In genomic region chr1:244010191-244010590, GRCh38 we compare ENCODE assay signal across 9 cellular contexts. TPM values are rescaled to one million over a fixed set of nuclear protein-coding genes. Genes with fewer than 3 reads are reported as not detected.
A peak's percentile ranks its signal among the peaks of the same experiment; 100 is the strongest.
DNase-seq lines count a peak whose midpoint lies in the region; TF ChIP-seq lines count a peak whose summit lies in the region.
"Had no signal": no experiment of that assay in that cellular context is flagged by ENCODE, and none has a peak within 500 bp of the region (broad histone marks: within the 10 kb centered on the region; RNA-seq: fewer than 3 reads in every experiment).

No MANE protein-coding gene starts in this region.

- no peak overlapping the region for H3K27ac ChIP-seq in coronary artery

- CTCF ChIA-PET in Calu3 (lab: Charles Lee) = no interaction called here

- no TSS peak for BruUV-seq in Calu3 (replicated peaks; lab: Mats Ljungman, UMichigan)

- H3K4me1 Mint-ChIP-seq in Calu3 (ENCODE audit: low read depth, unreplicated experiment) = peaks cover 8% of the 10 kb centered on the region

- no peak overlapping the region for H3K4me3 ChIP-seq in coronary artery

- intact Hi-C loops in Calu3 (cut with micrococcal nuclease; ENCODE audit: unreplicated experiment) = no loop called here
- intact Hi-C loops in cardiac septum (cut with DNase I) = loop anchor here (10.0 kb wide), 1 partner anchor 265 kb away; no protein-coding TSS in a partner anchor

- TF ChIP-seq CTCF in Calu3 (IDR thresholded peaks at IDR 0.05; ENCODE audit: unreplicated experiment) = no peak
- no peak for TF ChIP-seq CTCF in coronary artery (IDR thresholded peaks at IDR 0.05)

- peaks cover 2% of the 10 kb centered on the region for H3K27me3 Mint-ChIP-seq in Calu3 (ENCODE audit: unreplicated experiment)

- no peak overlapping the region for H3K4me3 Mint-ChIP-seq in Calu3 (ENCODE audit: low read depth, unreplicated experiment)

- DNase-seq in Calu3 (peak; percentile 26), HT1080 (ENCODE audit: low read depth) (peak; percentile 42), T-helper 9 cell (no peak), coronary artery (ENCODE audit: low spot score) (no peak), erythroblast (lab: John Stamatoyannopoulos, UW) (no peak), cardiac septum (ENCODE audit: low spot score) (no peak)
- DNase-seq in activated naive CD4-positive, alpha-beta T cell treated with anti-CD3 and anti-CD28 coated beads, Interleukin-2, amount 50 U/mL, for 16 hours = peak; percentile 31
- peak; percentile 22 for DNase-seq in stimulated activated CD4-positive, alpha-beta T cell treated with anti-CD3 and anti-CD28 coated beads, Interleukin-12 subunit alpha, Interleukin-12 subunit beta, amount 100 ng/mL, for 4 hours
- DNase-seq: kidney glomerular epithelial cell had no signal

- no peaks in the 10 kb centered on the region for H3K36me3 Mint-ChIP-seq in Calu3 (ENCODE audit: insufficient read depth, unreplicated experiment)

- TF ChIP-seq POLR2A in erythroblast (IDR thresholded peaks at IDR 0.05; ENCODE audit: low read length) = no peak

- H3K27ac Mint-ChIP-seq in Calu3 (ENCODE audit: unreplicated experiment) = no peak overlapping the region

- no peaks in the 10 kb centered on the region for H3K9me3 Mint-ChIP-seq in Calu3 (ENCODE audit: low read depth, unreplicated experiment)

RNA-seq across cellular contexts. Expression of gene ZBTB18, which starts 40.9 kb away (rescaled TPM):
- total RNA-seq in Calu3 (2022) (35.8 and 37.8 TPM in 2 replicates), cardiac septum (18.0 TPM)
- total RNA-seq in HT1080 (2014; rRNA removed; shearing (Covaris generic)) = 13.0 and 16.7 TPM in 2 replicates
- polyA plus RNA-seq in HT1080 (2015; cell fraction: cytosol; rRNA removed) = 15.7 and 19.8 TPM in 2 replicates
- 22.8 and 26.1 TPM in 2 replicates for polyA plus RNA-seq in HT1080 (2015; cell fraction: nucleus; rRNA removed)

Comparison
In these comparisons a context has a peak if more than half of its experiments do, and no peak if none do; other contexts are left out.
1. DNase-seq: peak in Calu3 (single experiment), HT1080 (single experiment), activated naive CD4-positive, alpha-beta T cell treated with anti-CD3 and anti-CD28 coated beads, Interleukin-2, amount 50 U/mL, for 16 hours (single experiment) and stimulated activated CD4-positive, alpha-beta T cell treated with anti-CD3 and anti-CD28 coated beads, Interleukin-12 subunit alpha, Interleukin-12 subunit beta, amount 100 ng/mL, for 4 hours (single experiment); none in T-helper 9 cell (single experiment), coronary artery (single experiment), erythroblast (0 of 2) and cardiac septum (single experiment).